ENCODE assay signal across 8 cellular contexts in genomic region chr12:64670039-64670438, GRCh38. TPM values are rescaled to one million over a fixed set of nuclear protein-coding genes. Genes with fewer than 3 reads are reported as not detected.
DNase-seq lines count a peak whose midpoint lies in the region.

No MANE protein-coding gene starts in this region.

- no peaks in the 10 kb centered on the region for H3K9me3 ChIP-seq in BLaER1
- H3K9me3 ChIP-seq in muscle layer of colon (ENCODE audit: low read length): no peaks in the 10 kb centered on the region

- peaks cover 36% of the 10 kb centered on the region for H4K20me1 ChIP-seq in BLaER1

- H3K27ac ChIP-seq in BLaER1 (peak overlapping the region; percentile 84; the same call in 1 of the 2 replicates), muscle layer of colon (ENCODE audit: low read depth, low read length) (peak overlapping the region; percentile 91)

- H3K9ac ChIP-seq in BLaER1: peak overlapping the region; percentile 79
- peak overlapping the region; percentile 66 for H3K9ac ChIP-seq in muscle layer of colon (ENCODE audit: low read length)

- H3K27me3 ChIP-seq in BLaER1 (no peaks in the 10 kb centered on the region), muscle layer of colon (ENCODE audit: control insufficient read depth in 1 of 2, insufficient read depth in 2 of 2, low read length in 2 of 2) (no peaks in the 10 kb centered on the region)

- no peaks in the 10 kb centered on the region for H3K9me3 Mint-ChIP-seq in IgD-negative memory B cell
- no peaks in the 10 kb centered on the region for H3K9me3 Mint-ChIP-seq in activated naive CD8-positive, alpha-beta T cell treated with anti-CD3 and anti-CD28 coated beads for 36 hours

- DNase-seq in activated naive CD8-positive, alpha-beta T cell treated with anti-CD3 and anti-CD28 coated beads for 36 hours: no peak
- DNase-seq in D341Med (ENCODE audit: low spot score) (no peak), germinal center (ENCODE audit: low spot score) (no peak), NCI-H2227 treated with DMSO at 0.1 percent for 48 hours (lab: John Stamatoyannopoulos, UW) (no peak), DMS79 treated with DMSO at 0.1 percent for 48 hours (lab: John Stamatoyannopoulos, UW) (no peak)

- peak overlapping the region; percentile 60 for H3K4me3 ChIP-seq in BLaER1
- H3K4me3 ChIP-seq in muscle layer of colon (ENCODE audit: low read depth in 1 of 2, low read length in 2 of 2): peak overlapping the region in 1 of 2 donors; percentile 40

- H3K36me3 Mint-ChIP-seq in IgD-negative memory B cell: peaks cover 3% of the 10 kb centered on the region
- H3K36me3 Mint-ChIP-seq in activated naive CD8-positive, alpha-beta T cell treated with anti-CD3 and anti-CD28 coated beads for 36 hours: peaks cover 11% of the 10 kb centered on the region

- H3K4me1 Mint-ChIP-seq in IgD-negative memory B cell: peaks cover 66 to 87% (median 86%) of the 10 kb centered on the region in 3 donors
- peaks cover 91% of the 10 kb centered on the region for H3K4me1 Mint-ChIP-seq in activated naive CD8-positive, alpha-beta T cell treated with anti-CD3 and anti-CD28 coated beads for 36 hours

- H3K36me3 ChIP-seq in BLaER1 (no peaks in the 10 kb centered on the region), muscle layer of colon (ENCODE audit: insufficient read depth, low read length) (no peaks in the 10 kb centered on the region)

- peak overlapping the region; percentile 78 to 96 (median 95) for H3K27ac Mint-ChIP-seq in IgD-negative memory B cell
- peak overlapping the region; percentile 98 for H3K27ac Mint-ChIP-seq in activated naive CD8-positive, alpha-beta T cell treated with anti-CD3 and anti-CD28 coated beads for 36 hours

- peak overlapping the region; percentile 98 for H3K4me2 ChIP-seq in BLaER1

- no peaks in the 10 kb centered on the region for H3K27me3 Mint-ChIP-seq in IgD-negative memory B cell
- H3K27me3 Mint-ChIP-seq in activated naive CD8-positive, alpha-beta T cell treated with anti-CD3 and anti-CD28 coated beads for 36 hours: no peaks in the 10 kb centered on the region

- H3K4me3 Mint-ChIP-seq in IgD-negative memory B cell: peak overlapping the region; percentile 71 to 96 (median 91)
- H3K4me3 Mint-ChIP-seq in activated naive CD8-positive, alpha-beta T cell treated with anti-CD3 and anti-CD28 coated beads for 36 hours: peak overlapping the region; percentile 87

- peaks cover 97% of the 10 kb centered on the region for H3K4me1 ChIP-seq in BLaER1
- peaks cover 84% of the 10 kb centered on the region for H3K4me1 ChIP-seq in muscle layer of colon (ENCODE audit: insufficient read depth, low read length)

RNA-seq across cellular contexts. Expression of gene RASSF3, which starts 59.7 kb away (rescaled TPM):
- polyA plus RNA-seq in IgD-negative memory B cell: 3.4 TPM
- total RNA-seq in activated naive CD8-positive, alpha-beta T cell treated with anti-CD3 and anti-CD28 coated beads for 36 hours: 10 to 100 TPM; 48.0 to 51.0 TPM
